8 cellular contexts compared by ENCODE assay signal in the genomic region with DNA sequence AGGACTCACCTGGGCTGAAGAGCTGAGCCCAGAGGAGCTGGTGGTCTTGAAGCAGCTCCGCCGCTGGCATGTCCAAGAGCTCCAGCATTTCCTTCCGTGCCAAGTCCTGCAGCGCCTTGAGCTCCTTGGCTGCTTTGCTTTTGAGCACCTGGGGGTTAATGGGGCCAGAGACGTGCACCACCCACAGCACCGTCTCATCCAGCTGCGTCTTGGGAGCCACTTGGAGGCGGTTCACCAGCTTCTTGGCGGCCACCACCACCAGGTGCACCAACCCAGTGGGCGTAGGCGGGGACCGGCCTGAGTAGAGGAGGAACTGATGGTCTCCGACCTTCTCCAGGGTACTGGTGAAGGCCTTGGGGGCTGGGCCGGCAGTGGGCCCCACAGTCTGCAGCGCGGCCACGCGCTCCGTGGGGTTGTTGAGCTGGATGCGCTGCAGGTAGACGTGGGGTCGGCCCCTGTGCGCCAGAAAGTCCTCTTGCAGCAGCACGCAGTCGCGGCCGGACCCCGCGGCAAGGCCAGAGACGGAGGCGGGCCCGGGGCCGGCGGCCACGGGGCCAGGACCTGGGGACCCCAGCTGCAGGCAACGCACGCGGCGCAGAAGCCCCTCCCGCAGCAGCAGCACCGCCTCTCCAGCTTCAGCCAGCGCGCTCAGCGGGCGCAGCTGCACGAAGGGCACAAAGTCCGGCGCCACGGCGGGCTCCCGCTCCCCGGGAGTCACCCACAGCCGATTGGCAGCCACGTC. TPM values are rescaled to one million over a fixed set of nuclear protein-coding genes. Genes with fewer than 3 reads are reported as not detected.
DNase-seq lines count a peak whose midpoint lies in the region; ATAC-seq, FAIRE-seq and TF ChIP-seq lines count a peak whose summit lies in the region.
"Not testable (repeated sequence)": the region's sequence is repeated elsewhere in the genome, so short reads cannot be mapped to it uniquely, and the experiment has no call there.

No MANE protein-coding gene starts in this region.

- not testable (repeated sequence) for H2AFZ ChIP-seq in fibroblast of lung (ENCODE audit: low read length)

- H3K4me3 Mint-ChIP-seq in activated naive CD8-positive, alpha-beta T cell treated with anti-CD3 and anti-CD28 coated beads, Interleukin-2, amount 10 ng/mL, durations not matched to agents 7 days and 5 days, result peak overlapping the region; percentile 86

- not testable (repeated sequence) for FAIRE-seq in small intestine (lab: Jason Lieb, UNC)

- peaks cover 28% of the 10 kb centered on the region for H3K4me1 Mint-ChIP-seq in activated naive CD8-positive, alpha-beta T cell treated with anti-CD3 and anti-CD28 coated beads, Interleukin-2, amount 10 ng/mL, durations not matched to agents 7 days and 5 days

- not testable (repeated sequence) for TF ChIP-seq CTCF in BJ (IDR thresholded peaks at IDR 0.05; ENCODE audit: insufficient read depth, low read depth, low read length); Peyer's patch (IDR thresholded peaks at IDR 0.05); fibroblast of lung (conservative IDR thresholded peaks at IDR 0.05 in 1 of 2, IDR thresholded peaks at IDR 0.05 in 1 of 2; ENCODE audit: low read depth in 1 of 2, low read length in 2 of 2)

- H3K36me3 ChIP-seq in BJ (ENCODE audit: control insufficient read depth, insufficient read depth, low read length) (peaks cover 12% of the 10 kb centered on the region), Peyer's patch (peaks cover 0 to 33% (median 0%) of the 10 kb centered on the region in 3 donors), mesodermal cell (ENCODE audit: control insufficient read depth, insufficient read depth, low read length) (peaks cover 28% of the 10 kb centered on the region)
- not testable (repeated sequence) for H3K36me3 ChIP-seq in fibroblast of lung (ENCODE audit: control insufficient read depth, insufficient read depth, low read length); small intestine (ENCODE audit: control insufficient read depth in 2 of 2, insufficient read depth in 2 of 2, low read length in 2 of 2)

- H3K9me3 ChIP-seq in Peyer's patch; fibroblast of lung (ENCODE audit: control insufficient read depth, insufficient read depth, low read depth, low read length); mesodermal cell (ENCODE audit: control insufficient read depth, low read length); small intestine (ENCODE audit: control insufficient read depth, low read depth): not testable (repeated sequence)

- peak overlapping the region; percentile 65 for H3K27ac Mint-ChIP-seq in activated naive CD8-positive, alpha-beta T cell treated with anti-CD3 and anti-CD28 coated beads, Interleukin-2, amount 10 ng/mL, durations not matched to agents 7 days and 5 days

- not testable (repeated sequence) for TF ChIP-seq POLR2A in Peyer's patch (IDR thresholded peaks at IDR 0.05)

- H3K27me3 Mint-ChIP-seq in activated naive CD8-positive, alpha-beta T cell treated with anti-CD3 and anti-CD28 coated beads, Interleukin-2, amount 10 ng/mL, durations not matched to agents 7 days and 5 days, result not testable (repeated sequence)

- not testable (repeated sequence) for H3K9ac ChIP-seq in fibroblast of lung (ENCODE audit: insufficient read depth, low read length)

- not testable (repeated sequence) for H4K20me1 ChIP-seq in fibroblast of lung (ENCODE audit: control insufficient read depth, extremely low read depth, insufficient read depth, low read length)

- ATAC-seq in GM19397 (IDR thresholded peaks at IDR 0.05; ENCODE audit: unreplicated experiment) (peak; percentile 16), HG03108 (IDR thresholded peaks at IDR 0.05; ENCODE audit: unreplicated experiment) (peak; percentile 5)
- peak; percentile 24 for ATAC-seq in activated naive CD8-positive, alpha-beta T cell treated with anti-CD3 and anti-CD28 coated beads, Interleukin-2, amount 10 ng/mL, durations not matched to agents 7 days and 5 days (ENCODE audit: low read depth)

- CTCF ChIA-PET in BJ (lab: Yijun Ruan, JAX), result not testable (repeated sequence)

- DNase-seq in BJ (ENCODE audit: low read depth); Peyer's patch; fibroblast of lung (ENCODE audit: low read depth in 2 of 2); small intestine: not testable (repeated sequence)
- DNase-seq in activated naive CD8-positive, alpha-beta T cell treated with anti-CD3 and anti-CD28 coated beads, Interleukin-2, amount 10 ng/mL, durations not matched to agents 7 days and 5 days, result peak; percentile 43

- H3K4me1 ChIP-seq in Peyer's patch, result peaks cover 0 to 83% (median 17%) of the 10 kb centered on the region in 4 donors
- peaks cover 16% of the 10 kb centered on the region for H3K4me1 ChIP-seq in fibroblast of lung (ENCODE audit: control insufficient read depth, extremely low read depth, insufficient read depth, low read length)
- peaks cover 21% of the 10 kb centered on the region for H3K4me1 ChIP-seq in mesodermal cell (ENCODE audit: control insufficient read depth, insufficient read depth, low read length, poor library complexity, severe bottlenecking)
- peaks cover 7 to 16% of the 10 kb centered on the region in 2 donors for H3K4me1 ChIP-seq in small intestine (ENCODE audit: control insufficient read depth in 2 of 2, insufficient read depth in 1 of 2, low read depth in 1 of 2, low read length in 1 of 2)

- peak overlapping the region; percentile 89 for H3K4me2 ChIP-seq in fibroblast of lung (ENCODE audit: extremely low read depth, insufficient read depth, low read length)

- H3K9me3 Mint-ChIP-seq in activated naive CD8-positive, alpha-beta T cell treated with anti-CD3 and anti-CD28 coated beads, Interleukin-2, amount 10 ng/mL, durations not matched to agents 7 days and 5 days, result not testable (repeated sequence)

- peak overlapping the region; percentile 49 for H3K4me3 ChIP-seq in BJ (ENCODE audit: low read depth, low read length)
- peak overlapping the region; percentile 62 to 92 (median 84) for H3K4me3 ChIP-seq in Peyer's patch
- peak overlapping the region; percentile 45 to 67 (median 58) for H3K4me3 ChIP-seq in fibroblast of lung (replicated peaks in 1 of 4; ENCODE audit: control extremely low read depth in 1 of 4, insufficient read depth in 1 of 4, low read depth in 3 of 4, low read length in 4 of 4)
- peak overlapping the region; percentile 45 for H3K4me3 ChIP-seq in mesodermal cell (ENCODE audit: extremely low read depth, insufficient read depth, low read length, poor library complexity, severe bottlenecking)
- H3K4me3 ChIP-seq in small intestine (ENCODE audit: low read depth in 1 of 2, low read length in 2 of 2), result peak overlapping the region; percentile 79 to 98

- H3K36me3 Mint-ChIP-seq in activated naive CD8-positive, alpha-beta T cell treated with anti-CD3 and anti-CD28 coated beads, Interleukin-2, amount 10 ng/mL, durations not matched to agents 7 days and 5 days, result peaks cover 15% of the 10 kb centered on the region

- H3K27me3 ChIP-seq in BJ (ENCODE audit: control insufficient read depth, insufficient read depth, low read length); Peyer's patch; fibroblast of lung (ENCODE audit: control insufficient read depth, insufficient read depth, low read length); small intestine (ENCODE audit: control insufficient read depth in 2 of 2, insufficient read depth in 2 of 2, low read length in 2 of 2): not testable (repeated sequence)

- POLR2A ChIA-PET in BJ (lab: Charles Lee), result interaction anchor here (0.6 kb wide), 1 partner anchor 18 kb away, joined by 10 read pairs; no protein-coding TSS in a partner anchor
- POLR2A ChIA-PET in activated naive CD8-positive, alpha-beta T cell treated with anti-CD3 and anti-CD28 coated beads, Interleukin-2, amount 10 ng/mL, durations not matched to agents 7 days and 5 days (lab: Charles Lee), result interaction anchor here (0.5 to 2.2 kb wide), 8 partner anchors 12 to 855 kb away, joined by 3 to 115 read pairs (median 6); partner anchors contain the start of genes MFN2 and MIIP

- H3K27ac ChIP-seq in Peyer's patch (peak overlapping the region; percentile 66 to 83 (median 74)), small intestine (ENCODE audit: low read depth in 1 of 2, low read length in 1 of 2) (peak overlapping the region; percentile 72 to 89)
- not testable (repeated sequence) for H3K27ac ChIP-seq in fibroblast of lung (ENCODE audit: insufficient read depth, low read length); mesodermal cell (ENCODE audit: low read depth, low read length, severe bottlenecking)

- H3K79me2 ChIP-seq in fibroblast of lung (ENCODE audit: control insufficient read depth, insufficient read depth, low read length), result peaks cover 26% of the 10 kb centered on the region

- 38 to 52% methylated on average over 4 to 7 of the region's 54 CpGs for WGBS in mesodermal cell (ENCODE audit: insufficient coverage in 2 of 2), 2 experiments
- WGBS in small intestine, 3 donors, result 2 to 30% (median 5%) methylated on average over 7 to 46 of the region's 54 CpGs

RNA-seq across cellular contexts. Expression of gene KIAA2013, which starts 0.9 kb away (rescaled TPM):
- 48.2 and 70.0 TPM in 2 replicates for polyA plus RNA-seq in BJ (2011; rRNA removed)
- 30.4 and 43.0 TPM in 2 replicates for polyA minus RNA-seq in BJ (2011; rRNA and poly(A)+ RNA removed)
- total RNA-seq in Peyer's patch, result 100 to 1,000 TPM in 3 of 4 donors, 10 to 100 TPM in 1; 80.9 to 400 (median 278) TPM
- 10 to 100 TPM; 36.1 to 38.3 TPM for total RNA-seq in activated naive CD8-positive, alpha-beta T cell treated with anti-CD3 and anti-CD28 coated beads, Interleukin-2, amount 10 ng/mL, durations not matched to agents 7 days and 5 days
- 38.8 and 39.3 TPM in 2 replicates for total RNA-seq in fibroblast of lung
- polyA plus RNA-seq in fibroblast of lung, result 31.7 and 35.3 TPM in 2 replicates
- polyA plus RNA-seq in fibroblast of lung (2012), result 35.4 and 42.0 TPM in 2 replicates
- polyA minus RNA-seq in fibroblast of lung (ENCODE audit: low replicate concordance), result 45.1 and 46.2 TPM in 2 replicates
- 39.0 TPM for polyA plus RNA-seq in mesodermal cell (2013, experiment 1 of 2)
- polyA plus RNA-seq in mesodermal cell (2013, experiment 2 of 2), result 33.1 TPM
- 10 to 100 TPM; 76.5 to 78.0 (median 76.7) TPM for polyA plus RNA-seq in small intestine

RNA-seq across cellular contexts. Expression of gene PLOD1, which starts 9.2 kb away (rescaled TPM):
- polyA plus RNA-seq in BJ (2011; rRNA removed) (528 and 851 TPM in 2 replicates), fibroblast of lung (162 and 278 TPM in 2 replicates), small intestine (10 to 100 TPM; 26.7 to 43.2 (median 43.1) TPM)
- polyA minus RNA-seq in BJ (2011; rRNA and poly(A)+ RNA removed), result 252 and 298 TPM in 2 replicates
- total RNA-seq in Peyer's patch (10 to 100 TPM; 23.9 to 75.2 (median 47.0) TPM), fibroblast of lung (137 and 210 TPM in 2 replicates)
- total RNA-seq in activated naive CD8-positive, alpha-beta T cell treated with anti-CD3 and anti-CD28 coated beads, Interleukin-2, amount 10 ng/mL, durations not matched to agents 7 days and 5 days, result 10 to 100 TPM; 16.8 to 21.0 TPM
- 168 and 325 TPM in 2 replicates for polyA plus RNA-seq in fibroblast of lung (2012)
- polyA minus RNA-seq in fibroblast of lung (ENCODE audit: low replicate concordance), result 207 and 472 TPM in 2 replicates
- polyA plus RNA-seq in mesodermal cell (2013, experiment 1 of 2), result 148 TPM
- polyA plus RNA-seq in mesodermal cell (2013, experiment 2 of 2), result 133 TPM

RNA-seq across cellular contexts. Expression of gene MFN2, which starts 54.9 kb away (rescaled TPM):
- polyA plus RNA-seq in BJ (2011; rRNA removed), result 47.5 and 62.5 TPM in 2 replicates
- polyA minus RNA-seq in BJ (2011; rRNA and poly(A)+ RNA removed), result 38.7 and 54.1 TPM in 2 replicates
- 100 to 1,000 TPM in 1 of 4 donors, 10 to 100 TPM in 3; 54.5 to 101 (median 94.9) TPM for total RNA-seq in Peyer's patch
- total RNA-seq in activated naive CD8-positive, alpha-beta T cell treated with anti-CD3 and anti-CD28 coated beads, Interleukin-2, amount 10 ng/mL, durations not matched to agents 7 days and 5 days, result 10 to 100 TPM; 51.4 TPM
- total RNA-seq in fibroblast of lung, result 40.8 and 52.5 TPM in 2 replicates
- 50.6 and 68.7 TPM in 2 replicates for polyA plus RNA-seq in fibroblast of lung
- 70.7 and 79.3 TPM in 2 replicates for polyA plus RNA-seq in fibroblast of lung (2012)
- polyA minus RNA-seq in fibroblast of lung (ENCODE audit: low replicate concordance), result 106 and 147 TPM in 2 replicates
- polyA plus RNA-seq in mesodermal cell (2013, experiment 1 of 2), result 49.3 TPM
- polyA plus RNA-seq in mesodermal cell (2013, experiment 2 of 2), result 44.0 TPM
- polyA plus RNA-seq in small intestine, result 10 to 100 TPM; 60.3 to 87.0 (median 85.9) TPM
